In the genomic region with DNA sequence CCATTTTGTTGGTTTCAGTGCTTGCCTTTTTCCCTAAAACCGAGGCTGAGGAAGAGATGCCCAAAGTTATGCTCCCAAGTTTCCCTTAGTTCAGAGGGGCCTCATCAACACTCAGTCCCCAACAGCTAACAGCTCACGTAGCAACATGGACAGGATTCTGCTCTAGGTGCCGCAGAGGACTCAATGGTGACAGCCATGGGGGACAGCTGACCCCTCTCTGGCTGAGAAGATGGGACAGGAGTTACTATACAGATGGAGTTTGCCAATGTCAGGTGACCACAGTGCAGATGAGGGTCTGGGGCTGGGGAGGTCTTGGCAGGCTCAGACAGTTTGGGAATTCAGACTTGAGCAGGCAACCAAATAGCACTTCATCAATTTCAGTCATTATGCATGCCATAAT, we compare ENCODE assay signal across 20 cellular contexts.
"Had no signal": no experiment of that assay in that cellular context is flagged by ENCODE, and none has a peak within 500 bp of the region (broad histone marks: within the 10 kb centered on the region; RNA-seq: fewer than 3 reads in every experiment).

No MANE protein-coding gene starts in this region.

- ATAC-seq: effector memory CD8-positive, alpha-beta T cell; gastroesophageal sphincter; left cardiac atrium; naive thymus-derived CD4-positive, alpha-beta T cell; psoas muscle; stimulated activated effector memory CD8-positive, alpha-beta T cell treated with anti-CD3 and anti-CD28 coated beads, Interleukin-12 subunit alpha, Interleukin-12 subunit beta, amount 100 ng/mL, for 72 hours; stimulated activated naive CD8-positive, alpha-beta T cell treated with anti-CD3 and anti-CD28 coated beads, Interleukin-15, Interleukin-2, amounts not matched to agents 100 U/mL and 50 U/mL, for 24 hours; upper lobe of right lung had no signal

- H3K27ac Mint-ChIP-seq: effector memory CD8-positive, alpha-beta T cell; immature natural killer cell; naive thymus-derived CD4-positive, alpha-beta T cell; nephron progenitor cell; stimulated activated effector memory CD8-positive, alpha-beta T cell treated with anti-CD3 and anti-CD28 coated beads, Interleukin-12 subunit alpha, Interleukin-12 subunit beta, amount 100 ng/mL, for 72 hours had no signal

- H3K4me3 Mint-ChIP-seq: effector memory CD8-positive, alpha-beta T cell; immature natural killer cell; naive thymus-derived CD4-positive, alpha-beta T cell; nephron progenitor cell; stimulated activated effector memory CD8-positive, alpha-beta T cell treated with anti-CD3 and anti-CD28 coated beads, Interleukin-12 subunit alpha, Interleukin-12 subunit beta, amount 100 ng/mL, for 72 hours had no signal

- H3K4me1 ChIP-seq: esophagus squamous epithelium, gastroesophageal sphincter, psoas muscle, sigmoid colon, tibial artery, upper lobe of right lung, vagina had no signal

- H3K4me1 Mint-ChIP-seq: immature natural killer cell; stimulated activated effector memory CD8-positive, alpha-beta T cell treated with anti-CD3 and anti-CD28 coated beads, Interleukin-12 subunit alpha, Interleukin-12 subunit beta, amount 100 ng/mL, for 72 hours had no signal

- H3K36me3 ChIP-seq: esophagus squamous epithelium, gastroesophageal sphincter, sigmoid colon, tibial artery, upper lobe of right lung, vagina had no signal

- H3K36me3 Mint-ChIP-seq: immature natural killer cell; naive thymus-derived CD4-positive, alpha-beta T cell; stimulated activated effector memory CD8-positive, alpha-beta T cell treated with anti-CD3 and anti-CD28 coated beads, Interleukin-12 subunit alpha, Interleukin-12 subunit beta, amount 100 ng/mL, for 72 hours had no signal

- FAIRE-seq: kidney had no signal

- H3K27me3 ChIP-seq: vagina had no signal

- H3K9me3 Mint-ChIP-seq: effector memory CD8-positive, alpha-beta T cell; immature natural killer cell; stimulated activated effector memory CD8-positive, alpha-beta T cell treated with anti-CD3 and anti-CD28 coated beads, Interleukin-12 subunit alpha, Interleukin-12 subunit beta, amount 100 ng/mL, for 72 hours had no signal

- H3K9me3 ChIP-seq: esophagus squamous epithelium, gastroesophageal sphincter, psoas muscle, sigmoid colon, tibial artery, upper lobe of right lung, vagina had no signal

- DNase-seq: effector memory CD8-positive, alpha-beta T cell; esophagus squamous epithelium; foreskin fibroblast; glutamatergic neuron; immature natural killer cell; kidney; left cardiac atrium; mesendoderm; naive thymus-derived CD4-positive, alpha-beta T cell; nephron progenitor cell; psoas muscle; sigmoid colon; stimulated activated CD4-positive, alpha-beta T cell treated with anti-CD3 and anti-CD28 coated beads, Interleukin-12 subunit alpha, Interleukin-12 subunit beta, amount 100 ng/mL, for 4 hours; stimulated activated naive CD8-positive, alpha-beta T cell treated with anti-CD3 and anti-CD28 coated beads, Interleukin-15, Interleukin-2, amounts not matched to agents 100 U/mL and 50 U/mL, for 24 hours; tibial artery had no signal

- H3K4me3 ChIP-seq: esophagus squamous epithelium, gastroesophageal sphincter, psoas muscle, sigmoid colon, skin epidermis, tibial artery, upper lobe of right lung, vagina had no signal

- H3K27ac ChIP-seq: esophagus squamous epithelium, gastroesophageal sphincter, psoas muscle, sigmoid colon, skin epidermis, tibial artery, upper lobe of right lung, vagina had no signal
